Comparison of ENCODE assay signal across 8 cellular contexts in genomic region chr16:1772908-1773702, GRCh38. TPM values are rescaled to one million over a fixed set of nuclear protein-coding genes. Genes with fewer than 3 reads are reported as not detected.
A peak's percentile ranks its signal among the peaks of the same experiment; 100 is the strongest.
DNase-seq lines count a peak whose midpoint lies in the region; ATAC-seq, FAIRE-seq and TF ChIP-seq lines count a peak whose summit lies in the region.

Gene MRPS34, minus strand, starts transcription at chr16:1773134. Its CDS starts 15 bp downstream, at chr16:1773119.

- ATAC-seq in GM21528 (IDR thresholded peaks at IDR 0.05; ENCODE audit: low FRiP score, unreplicated experiment), result peak; percentile 44

- peaks cover 8% of the 10 kb centered on the region for H3K4me1 Mint-ChIP-seq in Calu3 (ENCODE audit: low read depth, unreplicated experiment)

- peak within 1 kb of the TSS; percentile 85 for H3K4me2 ChIP-seq in Loucy (ENCODE audit: low read depth, low read length, poor library complexity, severe bottlenecking)

- peak within 1 kb of the TSS; percentile 76 for H3K4me3 Mint-ChIP-seq in Calu3 (ENCODE audit: low read depth, unreplicated experiment)

- peaks cover 10% of the 10 kb centered on the region for H4K20me1 ChIP-seq in Loucy (ENCODE audit: insufficient read depth, low read length, poor library complexity, severe bottlenecking)

- H3K9me2 ChIP-seq in Loucy (replicated peaks; ENCODE audit: low read depth, low read length), result no peaks in the 10 kb centered on the region

- peaks cover 100% of the 10 kb centered on the region for H3K36me3 Mint-ChIP-seq in Calu3 (ENCODE audit: insufficient read depth, unreplicated experiment)

- H3K27ac Mint-ChIP-seq in Calu3 (ENCODE audit: unreplicated experiment), result peak within 1 kb of the TSS; percentile 75

- H3K27me3 Mint-ChIP-seq in Calu3 (ENCODE audit: unreplicated experiment), result no peaks in the 10 kb centered on the region

- H3K36me3 ChIP-seq in Loucy (ENCODE audit: insufficient read depth, low read length), result no peaks in the 10 kb centered on the region
- H3K36me3 ChIP-seq in SJCRH30, result peaks cover 8% of the 10 kb centered on the region; the same call in 1 of the 2 replicates
- peaks cover 48% of the 10 kb centered on the region for H3K36me3 ChIP-seq in neutrophil

- FAIRE-seq in frontal cortex (lab: Jason Lieb, UNC), result no peak

- H3K27me3 ChIP-seq in Loucy (ENCODE audit: insufficient read depth, low read length, poor library complexity, severe bottlenecking) (no peaks in the 10 kb centered on the region), SJCRH30 (no peaks in the 10 kb centered on the region), neutrophil (peaks cover 8% of the 10 kb centered on the region)

- H3K79me2 ChIP-seq in Loucy (ENCODE audit: insufficient read depth, low read length), result peaks cover 23% of the 10 kb centered on the region; the same call in 1 of the 2 replicates

- no peaks in the 10 kb centered on the region for H3K9me3 Mint-ChIP-seq in Calu3 (ENCODE audit: low read depth, unreplicated experiment)

- CTCF ChIA-PET in Calu3 (lab: Charles Lee), result interaction anchor here (0.7 to 2.6 kb wide), 2 partner anchors 9 to 67 kb away, joined by 3 to 19 read pairs; partner anchors contain the start of genes MAPK8IP3, NUBP2 and SPSB3

- H3K9me3 ChIP-seq in Loucy (ENCODE audit: insufficient read depth, low read depth, low read length) (no peaks in the 10 kb centered on the region), SJCRH30 (replicated peaks) (no peaks in the 10 kb centered on the region), neutrophil (no peaks in the 10 kb centered on the region)

- H3K4me1 ChIP-seq in Loucy (ENCODE audit: insufficient read depth, low read length, poor library complexity, severe bottlenecking) (no peaks in the 10 kb centered on the region), SJCRH30 (peaks cover 6% of the 10 kb centered on the region; the same call in 1 of the 2 replicates), neutrophil (ENCODE audit: control insufficient read depth in 1 of 2, insufficient read depth in 1 of 2, low read depth in 1 of 2, low read length in 1 of 2) (peaks cover 35 to 51% of the 10 kb centered on the region in 2 experiments)

- DNase-seq in Calu3 (peak; percentile 92), SJCRH30 (peak; percentile 86 to 88), frontal cortex (ENCODE audit: low spot score in 2 of 2) (peak; percentile 90 to 94)
- peak; percentile 51 to 71 (median 56) for DNase-seq in activated naive CD4-positive, alpha-beta T cell (lab: John Stamatoyannopoulos, UW)

- peak within 1 kb of the TSS; percentile 64; the same call in 1 of the 2 replicates for H2AFZ ChIP-seq in Loucy (ENCODE audit: low read length)

- H3F3A ChIP-seq in Loucy (ENCODE audit: low read depth), result no peaks in the 10 kb centered on the region

- peak within 1 kb of the TSS; percentile 86 for H3K9ac ChIP-seq in Loucy (ENCODE audit: low read depth, low read length, poor library complexity, severe bottlenecking)

- TF ChIP-seq CTCF in Calu3 (IDR thresholded peaks at IDR 0.05; ENCODE audit: unreplicated experiment) (peak; percentile 92), Loucy (conservative IDR thresholded peaks at IDR 0.05; ENCODE audit: low read length) (peak; percentile 44), neutrophil (IDR thresholded peaks at IDR 0.05) (peak; percentile 81), subcutaneous adipose tissue (IDR thresholded peaks at IDR 0.05; ENCODE audit: low read depth) (no peak)

- intact Hi-C loops in Calu3 (cut with micrococcal nuclease; ENCODE audit: unreplicated experiment), result no loop called here

- no TSS peak for BruUV-seq in Calu3 (replicated peaks; lab: Mats Ljungman, UMichigan)

- peak within 1 kb of the TSS; percentile 95 for H3K4me3 ChIP-seq in Loucy (ENCODE audit: low read length, poor library complexity, severe bottlenecking)
- H3K4me3 ChIP-seq in SJCRH30, result peak within 1 kb of the TSS; percentile 97
- peak within 1 kb of the TSS; percentile 89 to 100 for H3K4me3 ChIP-seq in neutrophil (ENCODE audit: low read depth in 1 of 2, low read length in 1 of 2)

- H3K27ac ChIP-seq in SJCRH30 (peak within 1 kb of the TSS; percentile 71), neutrophil (peak within 1 kb of the TSS; percentile 95)

RNA-seq across cellular contexts. Expression of gene MRPS34, which starts in this region (rescaled TPM):
- total RNA-seq in Calu3 (2022), result 128 and 135 TPM in 2 replicates
- total RNA-seq in SJCRH30 (2014; rRNA removed; shearing (Covaris generic)), result 55.3 and 60.7 TPM in 2 replicates
- total RNA-seq in frontal cortex, result 31.4 TPM
- total RNA-seq in subcutaneous adipose tissue, result 10 to 100 TPM; 34.1 to 62.4 (median 57.2) TPM

Comparison
In these comparisons a context has a peak if more than half of its experiments do, and no peak if none do; other contexts are left out.
1. Peak in every context shown above with its lines: DNase-seq, ATAC-seq, H3K4me3 ChIP-seq and H3K27ac ChIP-seq.